ENCODE assay signal across 18 cellular contexts in the genomic region with DNA sequence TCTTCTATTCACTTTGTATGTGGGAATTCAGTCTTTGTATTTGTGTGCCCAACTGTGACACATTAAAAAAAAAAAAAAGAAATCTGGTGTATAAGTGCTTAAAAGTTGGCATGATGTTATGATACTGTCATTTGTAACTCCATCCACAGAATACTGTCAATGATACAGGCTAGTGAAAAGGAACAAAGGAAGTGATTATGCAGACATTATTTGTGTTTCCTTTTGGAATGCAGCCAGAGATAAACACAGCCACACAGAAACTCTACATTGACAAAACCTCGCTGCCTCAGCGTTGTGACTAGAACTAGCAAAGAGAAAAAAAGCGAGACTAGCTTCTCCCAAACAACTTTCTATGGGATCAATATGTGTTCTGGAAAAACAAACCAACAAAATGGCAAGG.
A peak's percentile ranks its signal among the peaks of the same experiment; 100 is the strongest.
DNase-seq lines count a peak whose midpoint lies in the region; ATAC-seq, FAIRE-seq and TF ChIP-seq lines count a peak whose summit lies in the region.
"Had no signal": no experiment of that assay in that cellular context is flagged by ENCODE, and none has a peak within 500 bp of the region (broad histone marks: within the 10 kb centered on the region; RNA-seq: fewer than 3 reads in every experiment).

No MANE protein-coding gene starts in this region.

- no CpG with 5 or more reads among the region's 3 CpGs for WGBS in mesendoderm (ENCODE audit: extremely low coverage, insufficient coverage, low lambda C conversion rate)
- whole genome bisulfite sequencing in heart right ventricle, 2 donors: 29 to 31% methylated on average over 3 of the region's 3 CpGs

- no peak for DNase-seq in H54 (ENCODE audit: insufficient read length, low spot score)
- DNase-seq in NCI-H345 treated with DMSO at 0.1 percent for 48 hours (lab: John Stamatoyannopoulos, UW; ENCODE audit: unreplicated experiment): peak; percentile 72
- DNase-seq in astrocyte of the spinal cord (ENCODE audit: low read depth, low spot score): peak; percentile 10
- DNase-seq in mesendoderm: peak; percentile 4
- no peak for DNase-seq in heart right ventricle
- no peak for DNase-seq in NCI-H187 (lab: John Stamatoyannopoulos, UW)
- DNase-seq in activated gamma-delta T cell (lab: John Stamatoyannopoulos, UW): no peak
- DNase-seq: activated naive CD8-positive, alpha-beta T cell treated with anti-CD3 and anti-CD28 coated beads, Interleukin-2, amount 50 U/mL, for 24 hours; effector CD4-positive, alpha-beta T cell; HFFc6; IMR-90; SIG-M5 had no signal

- H4K8ac ChIP-seq in mesendoderm (ENCODE audit: low read depth, low read length): no peak overlapping the region

- TF ChIP-seq CTCF in astrocyte of the spinal cord (IDR thresholded peaks at IDR 0.05; ENCODE audit: low read depth, low read length): no peak
- no peak for TF ChIP-seq CTCF in heart right ventricle (IDR thresholded peaks at IDR 0.05)

- no peaks in the 10 kb centered on the region for H3K36me3 ChIP-seq in mesendoderm (ENCODE audit: control insufficient read depth, insufficient read depth, low read length)
- no peaks in the 10 kb centered on the region for H3K36me3 ChIP-seq in heart right ventricle
- H3K36me3 ChIP-seq: gastroesophageal sphincter had no signal

- no peak overlapping the region for H3K4me2 ChIP-seq in mesendoderm (ENCODE audit: low read length)

- no peaks in the 10 kb centered on the region for H3K79me1 ChIP-seq in mesendoderm (ENCODE audit: low read length)

- no peak overlapping the region for H2BK15ac ChIP-seq in mesendoderm (replicated peaks; ENCODE audit: low read depth)

- H2BK5ac ChIP-seq in mesendoderm (ENCODE audit: low read length): no peak overlapping the region

- H3K27me3 ChIP-seq in mesendoderm (ENCODE audit: insufficient read depth, low read length, poor library complexity) (no peaks in the 10 kb centered on the region), heart right ventricle (no peaks in the 10 kb centered on the region)
- H3K27me3 ChIP-seq: gastroesophageal sphincter had no signal

- H3K27ac ChIP-seq in mesendoderm (ENCODE audit: low read depth, low read length) (no peak overlapping the region), heart right ventricle (no peak overlapping the region)
- H3K27ac ChIP-seq: gastroesophageal sphincter, VCaP had no signal

- no peaks in the 10 kb centered on the region for H3K79me2 ChIP-seq in mesendoderm (ENCODE audit: control insufficient read depth, insufficient read depth, low read length)

- H3K4me3 ChIP-seq in astrocyte of the spinal cord (ENCODE audit: low read depth, low read length): no peak overlapping the region
- H3K4me3 ChIP-seq in mesendoderm (ENCODE audit: low read length): no peak overlapping the region
- H3K4me3 ChIP-seq in heart right ventricle: no peak overlapping the region
- H3K4me3 ChIP-seq: gastroesophageal sphincter had no signal

- H4K5ac ChIP-seq in mesendoderm (ENCODE audit: low read length): no peak overlapping the region

- H3K56ac ChIP-seq in mesendoderm (ENCODE audit: low read length): no peak overlapping the region

- in situ Hi-C loops in astrocyte of the spinal cord (cut with HindIII; ENCODE audit: low sequenced_read_pairs): no loop called here

- no peak overlapping the region for H3K18ac ChIP-seq in mesendoderm (ENCODE audit: low read length)

- H2AK5ac ChIP-seq in mesendoderm (ENCODE audit: low read length): no peak overlapping the region

- peaks cover 0 to 14% (median 0%) of the 10 kb centered on the region in 11 donors for H3K9me3 ChIP-seq in heart right ventricle
- H3K9me3 ChIP-seq: gastroesophageal sphincter had no signal

- no peak overlapping the region for H3K9ac ChIP-seq in mesendoderm (ENCODE audit: low read length)

- H3K4me1 ChIP-seq in mesendoderm (ENCODE audit: control insufficient read depth, low read depth, low read length): no peaks in the 10 kb centered on the region
- no peaks in the 10 kb centered on the region for H3K4me1 ChIP-seq in heart right ventricle
- H3K4me1 ChIP-seq: gastroesophageal sphincter had no signal

- FAIRE-seq in H54 (lab: Jason Lieb, UNC): peak; percentile 38
- FAIRE-seq: G401.6, GM18507 had no signal

- intact Hi-C loops in heart right ventricle (cut with DNase I): no loop called here

- TF ChIP-seq POLR2A in H54 (IDR thresholded peaks at IDR 0.05; ENCODE audit: low read depth, low read length): no peak

- no peak for ATAC-seq in heart right ventricle
- no peak for ATAC-seq in HG03460 (IDR thresholded peaks at IDR 0.05; ENCODE audit: unreplicated experiment)
- ATAC-seq: activated naive CD8-positive, alpha-beta T cell treated with anti-CD3 and anti-CD28 coated beads, Interleukin-2, amount 50 U/mL, for 24 hours; gastroesophageal sphincter; left lobe of liver had no signal

- no peak overlapping the region for H3K23ac ChIP-seq in mesendoderm (ENCODE audit: low read length)

- no peak overlapping the region for H2BK120ac ChIP-seq in mesendoderm (ENCODE audit: low read depth, low read length)

- no peak overlapping the region for H3K4ac ChIP-seq in mesendoderm (ENCODE audit: low read depth, low read length)

Comparison
In these comparisons a context has a peak if more than half of its experiments do, and no peak if none do; other contexts are left out.
1. DNase-seq: peak in NCI-H345 treated with DMSO at 0.1 percent for 48 hours (single experiment), astrocyte of the spinal cord (single experiment) and mesendoderm (single experiment); none in H54 (single experiment), heart right ventricle (0 of 2), NCI-H187 (0 of 2) and activated gamma-delta T cell (single experiment).